Comparison of ENCODE assay signal across 12 cellular contexts in genomic region chr11:130193551-130193950, GRCh38. TPM values are rescaled to one million over a fixed set of nuclear protein-coding genes. Genes with fewer than 3 reads are reported as not detected.
DNase-seq lines count a peak whose midpoint lies in the region; ATAC-seq, FAIRE-seq and TF ChIP-seq lines count a peak whose summit lies in the region.
"Not testable (repeated sequence)": the region's sequence is repeated elsewhere in the genome, so short reads cannot be mapped to it uniquely, and the experiment has no call there.
"Had no signal": no experiment of that assay in that cellular context is flagged by ENCODE, and none has a peak within 500 bp of the region (broad histone marks: within the 10 kb centered on the region; RNA-seq: fewer than 3 reads in every experiment).

No MANE protein-coding gene starts in this region.

- in situ Hi-C loops in transverse colon (cut with MboI; ENCODE audit: low pct_ligation_motif_present in 1 of 4, low pct_unique_long_range_greater_than_20kb in 1 of 4, low sequenced_read_pairs in 3 of 4), result not testable (repeated sequence)

- peaks cover 97% of the 10 kb centered on the region for H3K36me3 Mint-ChIP-seq in Caco-2 (ENCODE audit: insufficient read depth, unreplicated experiment)
- H3K36me3 Mint-ChIP-seq in T-helper 17 cell (ENCODE audit: low read depth), result not testable (repeated sequence)

- H3K36me3 ChIP-seq in Caco-2 (ENCODE audit: control insufficient read depth, insufficient read depth, low read length); colonic mucosa; mucosa of descending colon (ENCODE audit: low read depth): not testable (repeated sequence)
- H3K36me3 ChIP-seq in pancreas, result peaks cover 0 to 38% (median 25%) of the 10 kb centered on the region in 3 donors
- H3K36me3 ChIP-seq in transverse colon, result peaks cover 0 to 26% (median 4%) of the 10 kb centered on the region in 4 donors

- TF ChIP-seq CTCF in Caco-2 (IDR thresholded peaks at IDR 0.05; ENCODE audit: insufficient read depth in 1 of 2, low read depth in 1 of 2, low read length in 1 of 2, severe bottlenecking in 1 of 2, unreplicated experiment in 1 of 2); colonic mucosa (IDR thresholded peaks at IDR 0.05); mucosa of descending colon (IDR thresholded peaks at IDR 0.05); pancreas (IDR thresholded peaks at IDR 0.05); transverse colon (IDR thresholded peaks at IDR 0.05): not testable (repeated sequence)

- FAIRE-seq in endometrium (lab: Jason Lieb, UNC), result peak; percentile 87
- peak; percentile 96 for FAIRE-seq in pancreas (lab: Jason Lieb, UNC)

- POLR2A ChIA-PET in Caco-2 (lab: Charles Lee), result not testable (repeated sequence)

- not testable (repeated sequence) for DNase-seq in Caco-2, T-helper 17 cell, colonic mucosa, left colon, pancreas, transverse colon
- peak in 2 of 3 donors; percentile 52 to 57 for DNase-seq in mucosa of descending colon

- not testable (repeated sequence) for H3K9ac ChIP-seq in colonic mucosa (ENCODE audit: low read depth in 2 of 2, low read length in 2 of 2)

- not testable (repeated sequence) for H3K9me3 Mint-ChIP-seq in Caco-2 (ENCODE audit: unreplicated experiment)

- not testable (repeated sequence) for BruUV-seq in Caco-2 (replicated peaks; lab: Mats Ljungman, UMichigan)

- not testable (repeated sequence) for ATAC-seq in T-helper 17 cell, mucosa of descending colon, pancreas
- ATAC-seq in left colon, result peak; percentile 4

- not testable (repeated sequence) for H3K4me1 Mint-ChIP-seq in Caco-2 (ENCODE audit: low read depth, unreplicated experiment); T-helper 17 cell

- CTCF ChIA-PET in Caco-2 (lab: Charles Lee), result not testable (repeated sequence)

- H3K27ac Mint-ChIP-seq in Caco-2 (ENCODE audit: unreplicated experiment), result peak overlapping the region; percentile 50
- H3K27ac Mint-ChIP-seq in T-helper 17 cell, result peak overlapping the region; percentile 65

- H3K9me3 ChIP-seq in Caco-2; T-helper 17 cell (ENCODE audit: control insufficient read depth, low read length, poor library complexity, severe bottlenecking); colonic mucosa; mucosa of descending colon; pancreas; transverse colon: not testable (repeated sequence)

- not testable (repeated sequence) for H3K27me3 ChIP-seq in Caco-2 (replicated peaks; ENCODE audit: control insufficient read depth, insufficient read depth, low read length); colonic mucosa; pancreas; transverse colon

- TF ChIP-seq POLR2A in transverse colon (IDR thresholded peaks at IDR 0.05), result not testable (repeated sequence)

- peak overlapping the region; percentile 22 for H3K27ac ChIP-seq in colonic mucosa
- H3K27ac ChIP-seq in pancreas, result not testable (repeated sequence)
- H3K27ac ChIP-seq in transverse colon, result peak overlapping the region; percentile 37 to 90 (median 84)

- WGBS in pancreas, 2 donors, result 89 to 92% methylated on average over 14 of the region's 14 CpGs
- 67 to 78% methylated on average over 3 to 14 of the region's 14 CpGs for WGBS in transverse colon (ENCODE audit: low coverage in 1 of 2), 2 donors

- peaks cover 17% of the 10 kb centered on the region for H3K4me1 ChIP-seq in Caco-2
- not testable (repeated sequence) for H3K4me1 ChIP-seq in colonic mucosa, pancreas
- peaks cover 22% of the 10 kb centered on the region for H3K4me1 ChIP-seq in mucosa of descending colon (ENCODE audit: low read depth)
- H3K4me1 ChIP-seq in transverse colon, result peaks cover 8 to 27% (median 21%) of the 10 kb centered on the region in 4 donors

- intact Hi-C loops in Caco-2 (cut with micrococcal nuclease; ENCODE audit: unreplicated experiment); colonic mucosa (cut with DNase I); left colon (cut with DNase I, micrococcal nuclease); mucosa of descending colon (cut with DNase I, micrococcal nuclease); pancreas (cut with DNase I); transverse colon (cut with DNase I; ENCODE audit: low total_unique reads): not testable (repeated sequence)

- H3K27me3 Mint-ChIP-seq in Caco-2 (ENCODE audit: insufficient read depth, unreplicated experiment); T-helper 17 cell: not testable (repeated sequence)

- H3K4me3 Mint-ChIP-seq in Caco-2 (ENCODE audit: unreplicated experiment); T-helper 17 cell: not testable (repeated sequence)

- TF ChIP-seq EP300 in transverse colon (IDR thresholded peaks at IDR 0.05; ENCODE audit: low read depth), result not testable (repeated sequence)

- H3K4me3 ChIP-seq in Caco-2 (ENCODE audit: low read depth, low read length); colonic mucosa; mucosa of descending colon; pancreas; transverse colon: not testable (repeated sequence)

RNA-seq across cellular contexts. Expression of gene ST14, which starts 34.0 kb away (rescaled TPM):
- total RNA-seq in Caco-2 (2022) (298 and 304 TPM in 2 replicates), T-helper 17 cell (1 to 10 TPM in 1 of 2 donors, under 1 TPM in 1; 0.81 to 1.1 TPM), colonic mucosa (100 to 1,000 TPM; 537 to 604 TPM), left colon (100 to 1,000 TPM; 499 to 535 TPM), mucosa of descending colon (100 to 1,000 TPM; 260 to 622 (median 508) TPM), pancreas (100 to 1,000 TPM in 1 of 6 donors, 10 to 100 TPM in 5; 37.5 to 101 (median 48.5) TPM), transverse colon (100 to 1,000 TPM; 335 to 641 (median 446) TPM)
- 10 to 100 TPM; 43.8 to 57.9 TPM for polyA plus RNA-seq in pancreas
- total RNA-seq: A172, Daoy, G401 had no signal
- polyA plus RNA-seq: BJ had no signal

Comparison
In these comparisons a context has a peak if more than half of its experiments do, and no peak if none do; other contexts are left out.
1. RNA of gene ST14, which starts 34.0 kb away (total RNA-seq): 537 to 604 TPM in colonic mucosa, 499 to 535 TPM in left colon, 335 to 641 TPM in transverse colon, 260 to 622 TPM in mucosa of descending colon, 298 to 304 TPM in Caco-2 and 37.5 to 101 TPM in pancreas; 0.81 to 1.1 TPM in T-helper 17 cell; every median in the first group is over 10 times any median in the second.